Comparison of ENCODE assay signal across 7 cellular contexts in genomic region chr20:64327353-64328029, GRCh38.
DNase-seq lines count a peak whose midpoint lies in the region; ATAC-seq, FAIRE-seq and TF ChIP-seq lines count a peak whose summit lies in the region.
"Not testable (repeated sequence)": the region's sequence is repeated elsewhere in the genome, so short reads cannot be mapped to it uniquely, and the experiment has no call there.

No MANE protein-coding gene starts in this region.

- H3F3A ChIP-seq in PC-3 (ENCODE audit: low read length, unreplicated experiment), result not testable (repeated sequence)

- not testable (repeated sequence) for H2BK120ac ChIP-seq in neuronal stem cell (ENCODE audit: low read depth, low read length)

- H2AFZ ChIP-seq in PC-3 (ENCODE audit: low read length), result not testable (repeated sequence)
- H2AFZ ChIP-seq in neuronal stem cell (ENCODE audit: low read length), result peak overlapping the region; percentile 78

- not testable (repeated sequence) for H3K4ac ChIP-seq in neuronal stem cell (ENCODE audit: low read length)

- H3K9me3 ChIP-seq in PC-3 (ENCODE audit: low read length); kidney (ENCODE audit: control insufficient read depth in 1 of 2, low read length in 2 of 2); neuronal stem cell (replicated peaks in 1 of 2; ENCODE audit: control insufficient read depth in 2 of 2, insufficient read depth in 1 of 2, low read depth in 1 of 2, low read length in 2 of 2): not testable (repeated sequence)

- TF ChIP-seq POLR2A in erythroblast (IDR thresholded peaks at IDR 0.05; ENCODE audit: low read length), result not testable (repeated sequence)

- POLR2A ChIA-PET in PC-3 (lab: Charles Lee; ENCODE audit: unreplicated experiment), result not testable (repeated sequence)

- not testable (repeated sequence) for H4K20me1 ChIP-seq in PC-3 (ENCODE audit: low read length)

- H3K27ac ChIP-seq in PC-3 (ENCODE audit: low read length); kidney (ENCODE audit: low read depth in 2 of 2, low read length in 2 of 2); neuronal stem cell (replicated peaks; ENCODE audit: low read length): not testable (repeated sequence)

- H4K8ac ChIP-seq in neuronal stem cell (ENCODE audit: low read depth, low read length), result not testable (repeated sequence)

- peaks cover 18% of the 10 kb centered on the region; the same call in 1 of the 2 replicates for H3K27me3 ChIP-seq in PC-3 (ENCODE audit: low read length)
- H3K27me3 ChIP-seq in neuronal stem cell (ENCODE audit: control insufficient read depth in 3 of 3, insufficient read depth in 3 of 3, low read depth in 1 of 3, low read length in 3 of 3), result not testable (repeated sequence)

- H3K36me3 ChIP-seq in PC-3 (ENCODE audit: low read depth, low read length); kidney (ENCODE audit: control insufficient read depth in 1 of 2, insufficient read depth in 2 of 2, low read length in 2 of 2); neuronal stem cell (replicated peaks in 1 of 2; ENCODE audit: control insufficient read depth in 2 of 2, insufficient read depth in 2 of 2, low read length in 2 of 2): not testable (repeated sequence)

- H3K4me3 Mint-ChIP-seq in activated naive CD8-positive, alpha-beta T cell treated with anti-CD3 and anti-CD28 coated beads for 36 hours, result not testable (repeated sequence)

- H3K79me2 ChIP-seq in PC-3 (ENCODE audit: low read length), result not testable (repeated sequence)

- not testable (repeated sequence) for TF ChIP-seq CTCF in PC-3 (conservative IDR thresholded peaks at IDR 0.05; ENCODE audit: low read depth, low read length); kidney (IDR thresholded peaks at IDR 0.05; ENCODE audit: borderline replicate concordance, extremely low read depth, insufficient read depth)

- H2BK15ac ChIP-seq in neuronal stem cell (ENCODE audit: low read length), result not testable (repeated sequence)

- not testable (repeated sequence) for H3K9me3 Mint-ChIP-seq in activated naive CD8-positive, alpha-beta T cell treated with anti-CD3 and anti-CD28 coated beads for 36 hours

- not testable (repeated sequence) for BruUV-seq in PC-3 (replicated peaks; lab: Mats Ljungman, UMichigan)

- not testable (repeated sequence) for H3K9me2 ChIP-seq in PC-3 (replicated peaks; ENCODE audit: low read length)

- H3K79me1 ChIP-seq in neuronal stem cell (ENCODE audit: low read depth, low read length), result not testable (repeated sequence)

- not testable (repeated sequence) for H4K91ac ChIP-seq in neuronal stem cell (ENCODE audit: low read depth, low read length, poor library complexity)

- CTCF ChIA-PET in PC-3 (lab: Charles Lee), result not testable (repeated sequence)

- H3K27me3 Mint-ChIP-seq in activated naive CD8-positive, alpha-beta T cell treated with anti-CD3 and anti-CD28 coated beads for 36 hours, result peaks cover 59% of the 10 kb centered on the region

- H2AK5ac ChIP-seq in neuronal stem cell (ENCODE audit: low read depth, low read length), result not testable (repeated sequence)

- H3K9ac ChIP-seq in PC-3 (ENCODE audit: low read length); kidney (ENCODE audit: low read length in 2 of 2); neuronal stem cell (ENCODE audit: low read depth, low read length, poor library complexity): not testable (repeated sequence)

- not testable (repeated sequence) for H3K18ac ChIP-seq in neuronal stem cell (ENCODE audit: low read length)

- H3K27ac Mint-ChIP-seq in activated naive CD8-positive, alpha-beta T cell treated with anti-CD3 and anti-CD28 coated beads for 36 hours, result not testable (repeated sequence)

- ATAC-seq in PC-3, result peak; percentile 96

- H3K36me3 Mint-ChIP-seq in activated naive CD8-positive, alpha-beta T cell treated with anti-CD3 and anti-CD28 coated beads for 36 hours, result not testable (repeated sequence)

- FAIRE-seq in kidney (lab: Jason Lieb, UNC), result not testable (repeated sequence)

- not testable (repeated sequence) for H3K4me1 Mint-ChIP-seq in activated naive CD8-positive, alpha-beta T cell treated with anti-CD3 and anti-CD28 coated beads for 36 hours

- not testable (repeated sequence) for H3K14ac ChIP-seq in neuronal stem cell (ENCODE audit: low read length)

- H3K4me2 ChIP-seq in PC-3 (ENCODE audit: low read length), result not testable (repeated sequence)
- peak overlapping the region; percentile 25 for H3K4me2 ChIP-seq in neuronal stem cell (ENCODE audit: insufficient read depth, low read length, poor library complexity, severe bottlenecking)

- DNase-seq in GM03348 (ENCODE audit: low spot score) (peak; percentile 8), HK-2 (ENCODE audit: unreplicated experiment) (peak; percentile 18), erythroblast (lab: John Stamatoyannopoulos, UW) (peak; percentile 23 to 39), kidney (peak; percentile 70), neuronal stem cell (ENCODE audit: low spot score) (peak; percentile 41)
- not testable (repeated sequence) for DNase-seq in PC-3
- DNase-seq in activated naive CD8-positive, alpha-beta T cell treated with anti-CD3 and anti-CD28 coated beads for 36 hours, result peak; percentile 17

- H3K4me1 ChIP-seq in PC-3 (ENCODE audit: insufficient read depth, low read length); kidney (ENCODE audit: control insufficient read depth in 1 of 2, insufficient read depth in 1 of 2, low read depth in 1 of 2, low read length in 2 of 2); neuronal stem cell (ENCODE audit: control insufficient read depth in 2 of 2, insufficient read depth in 1 of 2, low read depth in 1 of 2, low read length in 2 of 2): not testable (repeated sequence)

- intact Hi-C loops in PC-3 (cut with micrococcal nuclease); kidney (cut with DNase I): not testable (repeated sequence)

- H3K4me3 ChIP-seq in PC-3 (ENCODE audit: low read length); kidney (ENCODE audit: low read length in 2 of 2): not testable (repeated sequence)
- H3K4me3 ChIP-seq in neuronal stem cell (ENCODE audit: low read length in 2 of 2), result peak overlapping the region in 1 of 2 donors; percentile 20

- not testable (repeated sequence) for H3K23ac ChIP-seq in neuronal stem cell (ENCODE audit: low read depth, low read length, poor library complexity)

- H2BK12ac ChIP-seq in neuronal stem cell (ENCODE audit: low read length), result not testable (repeated sequence)

- WGBS in neuronal stem cell (ENCODE audit: extremely low coverage in 2 of 2, insufficient read length in 2 of 2, insufficient replicate concordance in 1 of 2), 2 donors, result no CpG with 5 or more reads among the region's 60 CpGs

- not testable (repeated sequence) for H2BK5ac ChIP-seq in neuronal stem cell (ENCODE audit: low read length)
